Comparison of ENCODE assay signal across 8 cellular contexts in genomic region chr1:205977348-205978014, GRCh38. TPM values are rescaled to one million over a fixed set of nuclear protein-coding genes. Genes with fewer than 3 reads are reported as not detected.
A peak's percentile ranks its signal among the peaks of the same experiment; 100 is the strongest.
DNase-seq lines count a peak whose midpoint lies in the region; ATAC-seq and TF ChIP-seq lines count a peak whose summit lies in the region.

No MANE protein-coding gene starts in this region.

- H3K27me3 ChIP-seq in SJCRH30: no peaks in the 10 kb centered on the region
- no peaks in the 10 kb centered on the region for H3K27me3 ChIP-seq in ovary
- H3K27me3 ChIP-seq in thyroid gland: no peaks in the 10 kb centered on the region

- no peak overlapping the region for H3K4me3 ChIP-seq in SJCRH30
- H3K4me3 ChIP-seq in ovary: no peak overlapping the region
- H3K4me3 ChIP-seq in thyroid gland (replicated peaks in 1 of 3): no peak overlapping the region

- no peak for ATAC-seq in HG03108 (IDR thresholded peaks at IDR 0.05; ENCODE audit: unreplicated experiment)

- intact Hi-C loops in ovary (cut with DNase I): loop anchor here (2.0 to 10.0 kb wide), 5 partner anchors 63 to 315 kb away; no protein-coding TSS in a partner anchor
- intact Hi-C loops in thyroid gland (cut with DNase I): loop anchor here (2.0 to 5.0 kb wide), 3 partner anchors 59 to 320 kb away; no protein-coding TSS in a partner anchor

- 88 to 96% (median 95%) methylated on average over 2 of the region's 2 CpGs for WGBS in ovary, 3 donors
- 72 to 94% methylated on average over 2 of the region's 2 CpGs for WGBS in thyroid gland, 2 donors

- H3K9me3 ChIP-seq in SJCRH30 (replicated peaks) (no peaks in the 10 kb centered on the region), ovary (no peaks in the 10 kb centered on the region), thyroid gland (no peaks in the 10 kb centered on the region)

- H3K36me3 ChIP-seq in SJCRH30: no peaks in the 10 kb centered on the region
- H3K36me3 ChIP-seq in ovary: no peaks in the 10 kb centered on the region
- H3K36me3 ChIP-seq in thyroid gland: no peaks in the 10 kb centered on the region

- no peak for TF ChIP-seq EP300 in ovary (IDR thresholded peaks at IDR 0.05)

- TF ChIP-seq CTCF in GM12801 (IDR thresholded peaks at IDR 0.05; ENCODE audit: extremely low read depth, insufficient read length) (peak; percentile 64), ovary (IDR thresholded peaks at IDR 0.05) (peak; percentile 80 to 91 (median 87)), thyroid gland (IDR thresholded peaks at IDR 0.05) (peak; percentile 71 to 99 (median 96))

- TF ChIP-seq POLR2A in ovary (IDR thresholded peaks at IDR 0.05) (no peak), thyroid gland (IDR thresholded peaks at IDR 0.05) (no peak)

- no peak overlapping the region for H3K27ac ChIP-seq in SJCRH30
- H3K27ac ChIP-seq in ovary: no peak overlapping the region
- H3K27ac ChIP-seq in thyroid gland: peak overlapping the region in 1 of 3 donors; percentile 41

- H3K4me1 ChIP-seq in SJCRH30 (peaks cover 18% of the 10 kb centered on the region), ovary (ENCODE audit: insufficient read depth) (peaks cover 4% of the 10 kb centered on the region), thyroid gland (peaks cover 0 to 21% of the 10 kb centered on the region in 2 donors)

- DNase-seq in NAMALWA (ENCODE audit: low spot score) (peak; percentile 88), SJCRH30 (peak; percentile 81 to 93), germinal center (ENCODE audit: low spot score) (peak; percentile 78), ovary (peak; percentile 67 to 86 (median 78)), thyroid gland (peak; percentile 62 to 80)
- peak; percentile 59 for DNase-seq in activated gamma-delta T cell treated with anti-CD3 and anti-CD28 coated beads, Interleukin-2, amount 50 U/mL, for 16 hours (ENCODE audit: low read depth)

RNA-seq across cellular contexts. Expression of gene RAB7B, which starts 25.7 kb away (rescaled TPM):
- not detected in 2 replicates for total RNA-seq in SJCRH30 (2014; rRNA removed; shearing (Covaris generic))
- total RNA-seq in ovary (1 to 10 TPM in 6 of 7 donors, under 1 TPM in 1; 0.12 to 5.2 (median 3.6) TPM), thyroid gland (10 to 100 TPM in 2 of 4 donors, 1 to 10 TPM in 2; 4.8 to 12.6 (median 8.7) TPM)
- polyA plus RNA-seq in ovary: 10 to 100 TPM in 1 of 2 donors, 1 to 10 TPM in 1; 3.0 to 11.5 TPM

RNA-seq across cellular contexts. Expression of gene SLC26A9, which starts 34.2 kb away (rescaled TPM):
- total RNA-seq in SJCRH30 (2014; rRNA removed; shearing (Covaris generic)): 0.05 and 0.30 TPM in 2 replicates
- total RNA-seq in ovary (1 to 10 TPM in 1 of 7 donors, under 1 TPM in 4, not detected in 2; 0.07 to 6.7 (median 0.13) TPM), thyroid gland (1 to 10 TPM; 1.6 to 4.8 (median 3.3) TPM)
- under 1 TPM in 1 of 2 donors, not detected in 1; 0.08 TPM for polyA plus RNA-seq in ovary

RNA-seq across cellular contexts. Expression of gene CTSE, which starts 46.2 kb away (rescaled TPM):
- not detected in 2 replicates for total RNA-seq in SJCRH30 (2014; rRNA removed; shearing (Covaris generic))
- total RNA-seq in ovary: 1 to 10 TPM in 1 of 7 donors, under 1 TPM in 3, not detected in 3; 0.13 to 1.1 (median 0.70) TPM
- polyA plus RNA-seq in ovary: under 1 TPM in 1 of 2 donors, not detected in 1; 0.88 TPM
- total RNA-seq in thyroid gland: 10 to 100 TPM in 3 of 4 donors, 1 to 10 TPM in 1; 3.6 to 38.2 (median 19.0) TPM
